Comparison of ENCODE assay signal across 10 cellular contexts in the genomic region with DNA sequence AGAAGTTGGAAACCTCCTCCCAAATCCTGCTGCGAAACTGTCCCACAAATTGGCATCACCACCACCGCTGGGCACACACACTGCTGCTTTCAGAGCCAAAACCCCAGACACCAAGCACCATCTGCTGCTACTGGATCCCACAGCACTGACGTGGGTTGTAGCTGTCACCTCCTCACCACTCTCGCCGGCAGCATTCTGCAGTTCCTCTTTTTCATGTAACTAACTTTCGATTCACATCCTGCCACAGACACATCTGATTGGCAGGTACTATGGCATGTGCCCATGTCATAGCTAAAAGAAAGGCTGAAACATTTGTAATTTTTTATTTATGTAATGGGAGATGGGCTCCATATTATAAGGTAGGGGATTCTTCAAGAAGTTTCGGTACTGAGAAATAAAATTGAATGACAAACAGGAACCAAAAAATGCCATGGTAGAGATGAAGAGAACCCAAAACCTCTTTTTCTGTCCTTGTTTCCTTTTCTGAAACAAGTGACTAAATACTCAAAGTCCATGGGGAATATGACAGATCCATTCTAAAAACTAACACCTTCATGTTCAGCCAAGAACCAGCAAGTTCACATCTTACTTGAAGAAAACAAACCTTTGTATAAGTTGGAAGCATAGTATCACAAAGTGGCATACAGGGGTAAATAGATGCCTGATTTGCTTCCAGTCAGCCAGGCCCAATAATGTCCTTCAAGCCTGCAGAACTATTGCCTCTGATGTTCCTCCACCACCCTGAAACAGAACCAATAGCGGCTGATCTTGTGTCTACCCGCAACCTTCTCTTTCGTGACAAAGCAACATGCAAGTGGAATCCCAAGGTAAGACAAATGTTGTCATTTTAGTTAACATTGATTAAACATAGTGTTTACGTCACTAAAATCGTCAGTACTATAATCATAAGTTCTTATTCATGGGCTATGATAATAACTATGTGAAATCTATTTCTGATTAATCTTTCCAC. TPM values are rescaled to one million over a fixed set of nuclear protein-coding genes. Genes with fewer than 3 reads are reported as not detected.
DNase-seq lines count a peak whose midpoint lies in the region; ATAC-seq and TF ChIP-seq lines count a peak whose summit lies in the region.
"Had no signal": no experiment of that assay in that cellular context is flagged by ENCODE, and none has a peak within 500 bp of the region (broad histone marks: within the 10 kb centered on the region; RNA-seq: fewer than 3 reads in every experiment).

No MANE protein-coding gene starts in this region.

- peak; percentile 62 for DNase-seq in activated CD4-positive, alpha-beta T cell treated with anti-CD3 and anti-CD28 coated beads for 48 hours
- DNase-seq in esophagus muscularis mucosa (ENCODE audit: extremely low spot score) (no peak), A172 (ENCODE audit: low spot score) (no peak), NCI-H146 (lab: John Stamatoyannopoulos, UW) (no peak)
- peak; percentile 3 to 8 for DNase-seq in stimulated activated CD4-positive, alpha-beta T cell treated with anti-CD3 and anti-CD28 coated beads, Interleukin-1b, Interleukin-23, amount 100 ng/mL, for 1 hour (ENCODE audit: low read depth in 2 of 2)

- intact Hi-C loops in esophagus muscularis mucosa (cut with DNase I): loop anchor here (2.0 to 10.0 kb wide), 4 partner anchors 133 to 505 kb away; partner anchors contain the start of gene RGS2

- peak overlapping the region; percentile 9; the same call in 1 of the 2 replicates for H3K27ac ChIP-seq in 22Rv1
- peak overlapping the region in 3 of 4 donors; percentile 33 to 47 (median 44) for H3K27ac ChIP-seq in esophagus muscularis mucosa (replicated peaks in 1 of 4)

- 66% methylated on average over 12 of the region's 12 CpGs for WGBS in esophagus muscularis mucosa

- TF ChIP-seq CTCF in 22Rv1 (IDR thresholded peaks at IDR 0.05) (no peak), esophagus muscularis mucosa (IDR thresholded peaks at IDR 0.05) (peak in 1 of 3 experiments; percentile 5)

- peaks cover 0 to 26% (median 13%) of the 10 kb centered on the region in 4 donors for H3K4me1 ChIP-seq in esophagus muscularis mucosa

- ATAC-seq in GM19438 (IDR thresholded peaks at IDR 0.05; ENCODE audit: low read depth, unreplicated experiment) (peak; percentile 99), HG03521 (IDR thresholded peaks at IDR 0.05; ENCODE audit: unreplicated experiment) (peak; percentile 99)

- H3K4me3 ChIP-seq in esophagus muscularis mucosa: no peak overlapping the region

- no peaks in the 10 kb centered on the region for H3K36me3 ChIP-seq in esophagus muscularis mucosa

- TF ChIP-seq EP300 in esophagus muscularis mucosa (IDR thresholded peaks at IDR 0.05): no peak

- H3K9me3 ChIP-seq in esophagus muscularis mucosa: no peaks in the 10 kb centered on the region

- no peak for TF ChIP-seq POLR2A in esophagus muscularis mucosa (IDR thresholded peaks at IDR 0.05; ENCODE audit: low read depth)

- H3K27me3 ChIP-seq in esophagus muscularis mucosa: no peaks in the 10 kb centered on the region

RNA-seq across cellular contexts. Expression of gene RGS13, which starts 26.6 kb away (rescaled TPM):
- 1 to 10 TPM in 3 of 4 donors, not detected in 1; 1.0 to 4.3 (median 2.5) TPM for total RNA-seq in esophagus muscularis mucosa
- not detected in 2 replicates for total RNA-seq in A172 (2014; rRNA removed; shearing (Covaris generic))
- total RNA-seq: astrocyte, renal cortical epithelial cell had no signal

RNA-seq across cellular contexts. Expression of gene RGS1, which starts 33.8 kb away (rescaled TPM):
- 10 to 100 TPM in 3 of 4 donors, 1 to 10 TPM in 1; 6.1 to 27.7 (median 12.5) TPM for total RNA-seq in esophagus muscularis mucosa
- total RNA-seq in A172 (2014; rRNA removed; shearing (Covaris generic)): not detected in 2 replicates
- total RNA-seq: astrocyte, renal cortical epithelial cell had no signal

Comparison
In these comparisons a context has a peak if more than half of its experiments do, and no peak if none do; other contexts are left out.
1. DNase-seq: peak in activated CD4-positive, alpha-beta T cell treated with anti-CD3 and anti-CD28 coated beads for 48 hours (single experiment) and stimulated activated CD4-positive, alpha-beta T cell treated with anti-CD3 and anti-CD28 coated beads, Interleukin-1b, Interleukin-23, amount 100 ng/mL, for 1 hour (2 of 2); none in esophagus muscularis mucosa (single experiment), A172 (single experiment) and NCI-H146 (single experiment).